ENCODE assay signal across 7 cellular contexts in genomic region chr9:128066713-128067621, GRCh38.
A peak's percentile ranks its signal among the peaks of the same experiment; 100 is the strongest.
DNase-seq lines count a peak whose midpoint lies in the region; ATAC-seq and FAIRE-seq lines count a peak whose summit lies in the region.

Gene NAIF1 (minus strand): TSS chr9:128067320. CDS start chr9:128067101, 219 bp downstream.

- peak; percentile 95 for FAIRE-seq in GM18507 (lab: Jason Lieb, UNC)

- DNase-seq in GM18507 (ENCODE audit: extremely low spot score, insufficient read length, low read depth) (peak; percentile 89), NCI-H2029 treated with DMSO at 0.1 percent for 48 hours (lab: John Stamatoyannopoulos, UW) (peak; percentile 97), T1000 (lab: John Stamatoyannopoulos, UW) (peak; percentile 94), astrocyte of the hippocampus (ENCODE audit: low read depth, low spot score) (peak; percentile 100), hippocampal formation (lab: John Stamatoyannopoulos, UW) (peak; percentile 97 to 99), retina (peak; percentile 98)

- ATAC-seq in HG02981 (IDR thresholded peaks at IDR 0.05; ENCODE audit: unreplicated experiment): peak; percentile 64

Comparison
In these comparisons a context has a peak if more than half of its experiments do, and no peak if none do; other contexts are left out.
1. Peak in every context shown above with its lines: DNase-seq and ATAC-seq.